In genomic region chr6:135331002-135331401, GRCh38 we compare ENCODE assay signal across 17 cellular contexts.
A peak's percentile ranks its signal among the peaks of the same experiment; 100 is the strongest.
DNase-seq lines count a peak whose midpoint lies in the region; ATAC-seq, FAIRE-seq and TF ChIP-seq lines count a peak whose summit lies in the region.
"Had no signal": no experiment of that assay in that cellular context is flagged by ENCODE, and none has a peak within 500 bp of the region (broad histone marks: within the 10 kb centered on the region; RNA-seq: fewer than 3 reads in every experiment).

No MANE protein-coding gene starts in this region.

- H3K27me3 ChIP-seq in GM12878 (replicated peaks in 1 of 2; ENCODE audit: control insufficient read depth in 2 of 2, insufficient read depth in 2 of 2, low read length in 1 of 2) (no peaks in the 10 kb centered on the region), Caco-2 (replicated peaks; ENCODE audit: control insufficient read depth, insufficient read depth, low read length) (no peaks in the 10 kb centered on the region)

- H3K9me3 ChIP-seq in GM12878 (replicated peaks; ENCODE audit: control insufficient read depth, insufficient read depth, low read length) (peaks cover 3% of the 10 kb centered on the region; the same call in 2 of the 3 replicates), Caco-2 (no peaks in the 10 kb centered on the region)

- H3K36me3 ChIP-seq in GM12878 (ENCODE audit: control insufficient read depth in 2 of 2, insufficient read depth in 2 of 2, low read length in 1 of 2) (no peaks in the 10 kb centered on the region), Caco-2 (ENCODE audit: control insufficient read depth, insufficient read depth, low read length) (no peaks in the 10 kb centered on the region)

- RAD21 ChIA-PET in GM12878 (lab: Charles Lee; ENCODE audit: unreplicated experiment): interaction anchor here (0.7 to 2.3 kb wide), 5 partner anchors 8 to 147 kb away, joined by 3 to 24 read pairs (median 3); no protein-coding TSS in a partner anchor

- no peaks in the 10 kb centered on the region for H3K36me3 Mint-ChIP-seq in Caco-2 (ENCODE audit: insufficient read depth, unreplicated experiment)

- H3K4me3 Mint-ChIP-seq in Caco-2 (ENCODE audit: unreplicated experiment): no peak overlapping the region

- intact Hi-C loops in GM12878 (cut with micrococcal nuclease; ENCODE audit: unreplicated experiment) (loop anchor here (1.0 to 2.0 kb wide), 3 partner anchors 51 to 148 kb away; no protein-coding TSS in a partner anchor), Caco-2 (cut with micrococcal nuclease; ENCODE audit: unreplicated experiment) (no loop called here)

- no peak overlapping the region for H3K27ac Mint-ChIP-seq in Caco-2 (ENCODE audit: unreplicated experiment)

- H3K27me3 Mint-ChIP-seq in Caco-2 (ENCODE audit: insufficient read depth, unreplicated experiment): no peaks in the 10 kb centered on the region

- TF ChIP-seq CTCF in GM12878 (IDR thresholded peaks at IDR 0.05 in 2 of 3, conservative IDR thresholded peaks at IDR 0.05 in 1 of 3; ENCODE audit: control insufficient read depth in 2 of 3, extremely low read depth in 1 of 3, insufficient read depth in 1 of 3, low read depth in 3 of 3, low read length in 3 of 3) (no peak), Caco-2 (IDR thresholded peaks at IDR 0.05; ENCODE audit: insufficient read depth in 1 of 2, low read depth in 1 of 2, low read length in 1 of 2, severe bottlenecking in 1 of 2, unreplicated experiment in 1 of 2) (no peak)

- ATAC-seq in GM18907 (IDR thresholded peaks at IDR 0.05; ENCODE audit: unreplicated experiment) (peak; percentile 42), HG03378 (IDR thresholded peaks at IDR 0.05; ENCODE audit: unreplicated experiment) (peak; percentile 26), GM12878 (peak; percentile 75), HG03521 (IDR thresholded peaks at IDR 0.05; ENCODE audit: unreplicated experiment) (no peak)

- no peaks in the 10 kb centered on the region for H3K4me1 Mint-ChIP-seq in Caco-2 (ENCODE audit: low read depth, unreplicated experiment)

- no peak for TF ChIP-seq POLR2A in GM12878 (IDR thresholded peaks at IDR 0.05; ENCODE audit: low read depth, low read length)

- POLR2A ChIA-PET in GM12878 (lab: Charles Lee): interaction anchor here (1.4 kb wide), 2 partner anchors 8 to 9 kb away, joined by 3 to 4 read pairs; no protein-coding TSS in a partner anchor
- POLR2A ChIA-PET in Caco-2 (lab: Charles Lee): no interaction called here

- H4K20me1 ChIP-seq in GM12878 (ENCODE audit: control insufficient read depth, insufficient read depth): no peaks in the 10 kb centered on the region

- H3K9ac ChIP-seq in GM12878 (ENCODE audit: control insufficient read depth, insufficient read depth, low read length): no peak overlapping the region
- H3K9ac ChIP-seq: parathyroid adenoma had no signal

- peaks cover 15% of the 10 kb centered on the region for H3K4me1 ChIP-seq in GM12878 (ENCODE audit: control insufficient read depth, insufficient read depth, low read length)
- H3K4me1 ChIP-seq in Caco-2: no peaks in the 10 kb centered on the region
- H3K4me1 ChIP-seq: parathyroid adenoma had no signal

- no peak overlapping the region for H2AFZ ChIP-seq in GM12878 (ENCODE audit: control insufficient read depth, low read depth, low read length)
- H2AFZ ChIP-seq: parathyroid adenoma had no signal

- H3K27ac ChIP-seq in GM12878 (ENCODE audit: control insufficient read depth, insufficient read depth): peak overlapping the region; percentile 67; the same call in 1 of the 2 replicates
- H3K27ac ChIP-seq: parathyroid adenoma had no signal

- WGBS in GM12878 (ENCODE audit: insufficient coverage, insufficient replicate concordance, low lambda C conversion rate, missing lambda C conversion rate): 0% methylated on average over 2 of the region's 2 CpGs

- H3K79me2 ChIP-seq in GM12878 (ENCODE audit: control insufficient read depth, insufficient read depth, low read length): no peaks in the 10 kb centered on the region
- H3K79me2 ChIP-seq: parathyroid adenoma had no signal

- peak overlapping the region; percentile 68 for H3K4me2 ChIP-seq in GM12878 (ENCODE audit: control insufficient read depth, insufficient read depth)

- H3K4me3 ChIP-seq in GM12878 (no peak overlapping the region), Caco-2 (ENCODE audit: low read depth, low read length) (no peak overlapping the region)

- FAIRE-seq in GM12878 (lab: Jason Lieb, UNC): peak; percentile 69
- FAIRE-seq: TTC549 had no signal

- H3K9me3 Mint-ChIP-seq in Caco-2 (ENCODE audit: unreplicated experiment): peaks cover 6% of the 10 kb centered on the region

- no TSS peak for BruUV-seq in GM12878 (replicated peaks; lab: Mats Ljungman, UMichigan)
- no TSS peak for BruUV-seq in Caco-2 (replicated peaks; lab: Mats Ljungman, UMichigan)

- peak; percentile 37 to 61; a peak in 2 of 4 replicates for TF ChIP-seq EP300 in GM12878 (IDR thresholded peaks at IDR 0.05; ENCODE audit: borderline replicate concordance in 1 of 2, control insufficient read depth in 1 of 2, low read depth in 2 of 2, low read length in 2 of 2)

- in situ Hi-C loops in GM12878 (cut with MboI): no loop called here

- DNase-seq in AG20443 (ENCODE audit: low spot score) (peak; percentile 10), GM12878 (ENCODE audit: low read depth, low spot score) (peak; percentile 34), NCI-H748 treated with DMSO at 0.1 percent for 48 hours (lab: John Stamatoyannopoulos, UW) (no peak), Caco-2 (no peak), NCI-H1930 (lab: John Stamatoyannopoulos, UW) (no peak)
- DNase-seq: activated naive CD4-positive, alpha-beta T cell; cerebellar nuclear complex; NCI-H1417; NCI-H526 treated with DMSO at 0.1 percent for 48 hours; SHP77 treated with DMSO at 0.1 percent for 48 hours; stimulated activated CD4-positive, alpha-beta T cell treated with anti-CD3 and anti-CD28 coated beads, Interleukin-15, amount 100 ng/mL, for 24 hours; stimulated activated CD8-positive, alpha-beta memory T cell treated with anti-CD3 and anti-CD28 coated beads, Interleukin-4, amount 100 ng/mL, for 48 hours had no signal

- no peak for TF ChIP-seq RAD21 in GM12878 (IDR thresholded peaks at IDR 0.05; ENCODE audit: insufficient read depth, low read depth, low read length)

- SMC1A ChIA-PET in GM12878 (lab: Charles Lee; ENCODE audit: uncharacterized antibody, unreplicated experiment): interaction anchor here (0.7 to 3.7 kb wide), 9 partner anchors 8 to 83 kb away, joined by 3 to 24 read pairs (median 4); no protein-coding TSS in a partner anchor

- CTCF ChIA-PET in GM12878 (lab: Yijun Ruan, JAX): interaction anchor here (0.6 to 2.3 kb wide), 6 partner anchors 8 to 147 kb away, joined by 3 to 11 read pairs (median 5); no protein-coding TSS in a partner anchor
- CTCF ChIA-PET in Caco-2 (lab: Charles Lee): no interaction called here

TF ChIP-seq in GM12878, 131 proteins besides CTCF, POLR2A, EP300 and RAD21 (continues in another document):
- TF ChIP-seq EZH2 (IDR thresholded peaks at IDR 0.05; ENCODE audit: borderline replicate concordance, control insufficient read depth, low read depth, low read length) (no peak), STAT1 (conservative IDR thresholded peaks at IDR 0.05) (no peak), ZNF622 (IDR thresholded peaks at IDR 0.05) (no peak), PML (IDR thresholded peaks at IDR 0.05; ENCODE audit: low read length) (no peak; the same call in 1 of the 2 replicates), RELA (IDR thresholded peaks at IDR 0.05; ENCODE audit: borderline replicate concordance, partially characterized antibody) (no peak), JUNB (IDR thresholded peaks at IDR 0.05) (peak; percentile 93), RB1 (IDR thresholded peaks at IDR 0.05; ENCODE audit: borderline replicate concordance) (no peak), ATF2 (IDR thresholded peaks at IDR 0.05; ENCODE audit: low read length) (peak; percentile 49), BACH1 (IDR thresholded peaks at IDR 0.05; ENCODE audit: borderline replicate concordance) (peak; percentile 41; the same call in 1 of the 2 replicates), NR2C1 (IDR thresholded peaks at IDR 0.05) (no peak), POU2F2 (IDR thresholded peaks at IDR 0.05; ENCODE audit: borderline replicate concordance, low read depth, low read length) (no peak), E4F1 (IDR thresholded peaks at IDR 0.05; ENCODE audit: borderline replicate concordance, partially characterized antibody) (no peak), MYC (IDR thresholded peaks at IDR 0.05; ENCODE audit: insufficient read depth, insufficient read length, insufficient replicate concordance, low read length, severe bottlenecking) (no peak), MTA3 (IDR thresholded peaks at IDR 0.05; ENCODE audit: borderline replicate concordance, low read length) (no peak), RFX5 (IDR thresholded peaks at IDR 0.05; ENCODE audit: low read depth, low read length) (no peak), CREM (IDR thresholded peaks at IDR 0.05; ENCODE audit: low read depth) (no peak)

Comparison
In these comparisons a context has a peak if more than half of its experiments do, and no peak if none do; other contexts are left out.
1. DNase-seq: peak in AG20443 (single experiment) and GM12878 (single experiment); none in NCI-H748 treated with DMSO at 0.1 percent for 48 hours (single experiment), Caco-2 (0 of 2) and NCI-H1930 (0 of 2).